In genomic region chr2:126370208-126370607, GRCh38 we compare ENCODE assay signal across 15 cellular contexts.
"Had no signal": no experiment of that assay in that cellular context is flagged by ENCODE, and none has a peak within 500 bp of the region (broad histone marks: within the 10 kb centered on the region; RNA-seq: fewer than 3 reads in every experiment).

No MANE protein-coding gene starts in this region.

- H3K4me3 ChIP-seq: breast epithelium, esophagus muscularis mucosa, gastrocnemius medialis, lung, prostate gland, transverse colon had no signal

- H3K9me3 ChIP-seq: breast epithelium, esophagus muscularis mucosa, gastrocnemius medialis, prostate gland, transverse colon had no signal

- ATAC-seq: gastrocnemius medialis; natural killer cell; stimulated activated memory B cell treated with anti-CD40 and anti-IgM and Interleukin-4, amounts not matched to agents 10 μg/mL and 1 μg/mL and 100 μg/mL, for 72 hours had no signal

- H3K27me3 ChIP-seq: breast epithelium, esophagus muscularis mucosa, gastrocnemius medialis, transverse colon had no signal

- H3K36me3 ChIP-seq: breast epithelium, esophagus muscularis mucosa, gastrocnemius medialis, prostate gland, transverse colon had no signal

- H3K27ac ChIP-seq: breast epithelium, esophagus muscularis mucosa, gastrocnemius medialis, prostate gland, transverse colon had no signal

- DNase-seq: activated CD4-positive, alpha-beta T cell treated with anti-CD3 and anti-CD28 coated beads, Interleukin-2, amount 50 U/mL, for 1 hour; activated CD4-positive, CD25-positive, alpha-beta regulatory T cell; amniotic stem cell; gastrocnemius medialis; hippocampal formation; natural killer cell; nucleus accumbens; SIG-M5; small intestine; transverse colon had no signal

- H3K4me1 ChIP-seq: breast epithelium, esophagus muscularis mucosa, gastrocnemius medialis, prostate gland, transverse colon had no signal
